Comparison of ENCODE assay signal across 22 cellular contexts in the genomic region with DNA sequence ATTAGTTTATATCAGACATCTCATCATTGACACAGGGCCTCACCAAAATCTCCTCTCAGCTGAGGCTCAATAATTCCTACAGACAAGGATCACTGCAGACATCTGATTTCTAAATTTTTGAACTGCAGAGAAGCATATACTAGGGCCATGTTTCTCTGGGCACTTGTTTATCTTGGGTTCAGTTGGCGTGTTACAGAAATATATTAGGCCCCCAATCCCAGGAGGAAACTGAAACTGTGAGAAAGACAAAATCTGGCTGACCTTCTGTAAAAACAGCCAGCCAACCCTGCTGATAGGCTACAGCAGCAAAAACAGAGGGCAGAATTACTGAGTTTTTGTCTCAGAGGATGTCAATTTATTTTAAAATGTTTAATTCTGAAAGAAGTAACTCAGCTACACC.
DNase-seq lines count a peak whose midpoint lies in the region; ATAC-seq and TF ChIP-seq lines count a peak whose summit lies in the region.
"Had no signal": no experiment of that assay in that cellular context is flagged by ENCODE, and none has a peak within 500 bp of the region (broad histone marks: within the 10 kb centered on the region; RNA-seq: fewer than 3 reads in every experiment).

No MANE protein-coding gene starts in this region.

- no peaks in the 10 kb centered on the region for H4K20me1 ChIP-seq in KMS-11 (ENCODE audit: insufficient read depth)

- H2AFZ ChIP-seq in KMS-11 (ENCODE audit: low read depth), result peak overlapping the region; percentile 47; the same call in 1 of the 2 replicates

- H3K27ac ChIP-seq in KMS-11, result peak overlapping the region; percentile 20; the same call in 1 of the 2 replicates
- H3K27ac ChIP-seq in tibial artery, result peak overlapping the region; percentile 13 to 45
- H3K27ac ChIP-seq: C4-2B, SJSA1 had no signal

- peak overlapping the region; percentile 29 for H3K4me2 ChIP-seq in KMS-11

- ATAC-seq in left ventricle myocardium superior, result peak; percentile 27
- no peak for ATAC-seq in GM19467 (IDR thresholded peaks at IDR 0.05; ENCODE audit: unreplicated experiment)
- no peak for ATAC-seq in HG03025 (IDR thresholded peaks at IDR 0.05; ENCODE audit: low FRiP score, unreplicated experiment)
- ATAC-seq: CD8-positive, alpha-beta T cell; HCT116; K562; PC-3 had no signal

- no peaks in the 10 kb centered on the region for H3K27me3 ChIP-seq in KMS-11 (ENCODE audit: insufficient read depth, low read depth)
- no peaks in the 10 kb centered on the region for H3K27me3 ChIP-seq in tibial artery
- H3K27me3 ChIP-seq: SJSA1 had no signal

- intact Hi-C loops in left ventricle myocardium superior (cut with micrococcal nuclease), result no loop called here
- intact Hi-C loops in tibial artery (cut with DNase I; ENCODE audit: low total_unique reads), result no loop called here

- H3K9me3 ChIP-seq in tibial artery, result no peaks in the 10 kb centered on the region
- H3K9me3 ChIP-seq: Caco-2, SJSA1 had no signal

- H3K4me1 ChIP-seq in KMS-11 (ENCODE audit: low read depth, poor library complexity, severe bottlenecking) (peaks cover 17% of the 10 kb centered on the region), tibial artery (peaks cover 0 to 58% (median 8%) of the 10 kb centered on the region in 4 donors)
- H3K4me1 ChIP-seq: Caco-2, SJSA1 had no signal

- DNase-seq in brain pericyte (ENCODE audit: low read depth, low spot score) (peak; percentile 11), left ventricle myocardium superior (no peak), tibial artery (no peak)
- no peak for DNase-seq in stimulated activated CD4-positive, alpha-beta T cell treated with anti-CD3 and anti-CD28 coated beads, Interleukin-2, amount 100 ng/mL, for 48 hours
- DNase-seq: Caco-2; CD8-positive, alpha-beta T cell; MV-4-11; NCI-H1105; NCI-H1436 treated with DMSO at 0.1 percent for 48 hours; NCI-H187 treated with DMSO at 0.1 percent for 48 hours; NCI-H2171 treated with DMSO at 0.1 percent for 48 hours; NCI-H345; NCI-H510A treated with DMSO at 0.1 percent for 48 hours; NCI-H748 treated with DMSO at 0.1 percent for 48 hours; PC-3 had no signal

- no peaks in the 10 kb centered on the region for H3K36me3 ChIP-seq in KMS-11 (ENCODE audit: insufficient read depth)
- H3K36me3 ChIP-seq in tibial artery, result no peaks in the 10 kb centered on the region
- H3K36me3 ChIP-seq: SJSA1 had no signal

- H3K4me3 ChIP-seq in KMS-11 (IDR thresholded peaks at IDR 0.05; ENCODE audit: insufficient read depth, low read depth, low read length) (no peak overlapping the region), tibial artery (no peak overlapping the region)
- H3K4me3 ChIP-seq: K562, SJSA1 had no signal

- no peak for TF ChIP-seq CTCF in KMS-11 (conservative IDR thresholded peaks at IDR 0.05; ENCODE audit: low read depth, low read length)
- TF ChIP-seq CTCF in tibial artery (IDR thresholded peaks at IDR 0.05), result no peak

- H3K79me2 ChIP-seq in KMS-11 (ENCODE audit: insufficient read depth, low read depth), result no peaks in the 10 kb centered on the region

- 0 out of 2 replicates have a peak overlapping the region, but pooled peaks have one; percentile 15 for H3K9ac ChIP-seq in KMS-11
